Comparison of ENCODE assay signal across 16 cellular contexts in the genomic region with DNA sequence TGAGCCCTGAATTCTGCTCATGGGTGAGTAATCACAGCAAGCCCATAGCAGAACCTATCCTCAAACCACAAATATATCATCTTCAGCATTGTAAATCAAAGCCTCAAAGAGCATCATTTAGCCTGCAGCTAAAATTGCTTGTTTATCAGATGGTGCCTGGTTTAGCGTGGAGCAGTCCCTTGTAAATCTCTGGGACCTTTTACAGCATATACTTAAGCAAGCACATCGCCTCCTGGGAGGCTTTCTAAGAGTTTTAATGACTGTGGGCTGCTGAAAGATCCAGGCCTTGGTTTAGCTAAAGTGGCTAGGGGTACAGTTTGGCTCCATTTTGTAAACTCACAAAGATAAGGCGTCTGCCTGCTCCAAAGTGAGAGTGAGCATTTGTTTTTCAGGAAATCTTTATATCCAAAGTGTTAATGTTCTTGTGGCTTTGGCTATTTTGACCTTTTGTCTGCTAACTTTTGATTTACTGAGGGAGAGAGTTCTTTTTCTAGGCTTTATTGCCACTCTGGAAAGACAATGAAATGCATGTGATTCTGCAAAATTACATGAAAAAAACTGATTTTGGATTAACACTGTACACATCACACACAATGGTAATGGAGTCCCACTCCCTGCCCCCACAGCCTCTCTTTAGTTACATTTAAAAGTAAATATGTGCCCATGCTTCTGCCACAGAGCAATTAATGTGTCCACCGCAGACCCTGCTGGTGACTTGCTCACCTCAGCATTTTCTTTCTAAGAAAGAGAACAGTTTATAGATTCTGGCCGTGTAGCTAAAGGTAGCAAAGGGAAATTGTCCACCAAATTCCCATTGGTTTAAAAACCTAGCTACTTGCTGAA.
A peak's percentile ranks its signal among the peaks of the same experiment; 100 is the strongest.
DNase-seq lines count a peak whose midpoint lies in the region; TF ChIP-seq lines count a peak whose summit lies in the region.
"Had no signal": no experiment of that assay in that cellular context is flagged by ENCODE, and none has a peak within 500 bp of the region (broad histone marks: within the 10 kb centered on the region; RNA-seq: fewer than 3 reads in every experiment).

No MANE protein-coding gene starts in this region.

- POLR2A ChIA-PET in activated CD4-positive, alpha-beta T cell treated with anti-CD3 and anti-CD28 coated beads, Interleukin-2, amount 10 ng/mL, durations not matched to agents 7 days and 5 days (lab: Charles Lee), result no interaction called here

- WGBS in sigmoid colon, 2 donors, result 70 to 75% methylated on average over 5 of the region's 5 CpGs
- 62 to 75% methylated on average over 5 of the region's 5 CpGs for WGBS in lower leg skin, 2 donors

- H3K27ac Mint-ChIP-seq in activated CD4-positive, alpha-beta T cell treated with anti-CD3 and anti-CD28 coated beads, Interleukin-2, amount 10 ng/mL, durations not matched to agents 7 days and 5 days, result no peak overlapping the region
- H3K27ac Mint-ChIP-seq: CD4-positive, alpha-beta T cell; natural killer cell had no signal

- H3K4me1 ChIP-seq in sigmoid colon, result peaks cover 0 to 37% (median 29%) of the 10 kb centered on the region in 4 donors
- H3K4me1 ChIP-seq: left lung, testis had no signal

- no peaks in the 10 kb centered on the region for H3K4me1 Mint-ChIP-seq in activated CD4-positive, alpha-beta T cell treated with anti-CD3 and anti-CD28 coated beads, Interleukin-2, amount 10 ng/mL, durations not matched to agents 7 days and 5 days
- H3K4me1 Mint-ChIP-seq: natural killer cell had no signal

- TF ChIP-seq CTCF in sigmoid colon (IDR thresholded peaks at IDR 0.05), result no peak
- TF ChIP-seq CTCF in lower leg skin (IDR thresholded peaks at IDR 0.05), result no peak

- DNase-seq in NCI-H1417 (lab: John Stamatoyannopoulos, UW), result peak; percentile 4 to 81 (median 58)
- DNase-seq in NCI-H1417 treated with DMSO at 0.1 percent for 48 hours (lab: John Stamatoyannopoulos, UW), result no peak
- peak; percentile 19 for DNase-seq in OCI-M1 (lab: John Stamatoyannopoulos, UW)
- DNase-seq in fibroblast of peridontal ligament (ENCODE audit: extremely low read depth), result peak; percentile 1
- DNase-seq in sigmoid colon, result no peak
- no peak for DNase-seq in activated CD4-positive, alpha-beta T cell treated with anti-CD3 and anti-CD28 coated beads, Interleukin-2, amount 10 ng/mL, durations not matched to agents 7 days and 5 days
- DNase-seq in hippocampal formation (lab: John Stamatoyannopoulos, UW), result no peak
- DNase-seq in lower leg skin (ENCODE audit: low spot score in 2 of 2), result no peak
- DNase-seq: activated effector memory CD4-positive, alpha-beta T cell treated with anti-CD3 and anti-CD28 coated beads, Interleukin-2, amount 50 U/mL, for 16 hours; CD4-positive, alpha-beta T cell; left lung; MV-4-11; natural killer cell; stimulated activated CD4-positive, alpha-beta T cell treated with anti-CD3 and anti-CD28 coated beads, Interleukin-1b, Interleukin-23, amount 100 ng/mL, for 48 hours; testis had no signal

- H3K4me3 Mint-ChIP-seq in activated CD4-positive, alpha-beta T cell treated with anti-CD3 and anti-CD28 coated beads, Interleukin-2, amount 10 ng/mL, durations not matched to agents 7 days and 5 days, result no peak overlapping the region
- H3K4me3 Mint-ChIP-seq: CD4-positive, alpha-beta T cell; natural killer cell had no signal

- intact Hi-C loops in sigmoid colon (cut with DNase I) (no loop called here), lower leg skin (cut with DNase I; ENCODE audit: low total_unique reads) (no loop called here)

- TF ChIP-seq EP300 in sigmoid colon (IDR thresholded peaks at IDR 0.05), result no peak

- CTCF ChIA-PET in activated CD4-positive, alpha-beta T cell treated with anti-CD3 and anti-CD28 coated beads, Interleukin-2, amount 10 ng/mL, durations not matched to agents 7 days and 5 days (lab: Charles Lee), result no interaction called here

- H3K9me3 Mint-ChIP-seq in activated CD4-positive, alpha-beta T cell treated with anti-CD3 and anti-CD28 coated beads, Interleukin-2, amount 10 ng/mL, durations not matched to agents 7 days and 5 days, result no peaks in the 10 kb centered on the region
- H3K9me3 Mint-ChIP-seq: CD4-positive, alpha-beta T cell; natural killer cell had no signal

- H3K36me3 Mint-ChIP-seq in activated CD4-positive, alpha-beta T cell treated with anti-CD3 and anti-CD28 coated beads, Interleukin-2, amount 10 ng/mL, durations not matched to agents 7 days and 5 days (ENCODE audit: low read depth), result no peaks in the 10 kb centered on the region
- H3K36me3 Mint-ChIP-seq: natural killer cell had no signal

- peaks cover 12% of the 10 kb centered on the region for H3K27me3 Mint-ChIP-seq in activated CD4-positive, alpha-beta T cell treated with anti-CD3 and anti-CD28 coated beads, Interleukin-2, amount 10 ng/mL, durations not matched to agents 7 days and 5 days

- no peak overlapping the region for H3K4me3 ChIP-seq in sigmoid colon
- H3K4me3 ChIP-seq in lower leg skin (ENCODE audit: low read depth, poor library complexity, severe bottlenecking), result no peak overlapping the region
- H3K4me3 ChIP-seq: coronary artery, left lung, testis had no signal

- H3K9me3 ChIP-seq in sigmoid colon, result no peaks in the 10 kb centered on the region
- H3K9me3 ChIP-seq: left lung, testis had no signal

- no peaks in the 10 kb centered on the region for H3K36me3 ChIP-seq in sigmoid colon
- H3K36me3 ChIP-seq: left lung had no signal

- no peaks in the 10 kb centered on the region for H3K27me3 ChIP-seq in sigmoid colon
- H3K27me3 ChIP-seq: left lung, testis had no signal

- TF ChIP-seq POLR2A in sigmoid colon (IDR thresholded peaks at IDR 0.05) (no peak), lower leg skin (IDR thresholded peaks at IDR 0.05) (no peak)

- H3K27ac ChIP-seq in sigmoid colon, result peak overlapping the region in 3 of 4 donors; percentile 50 to 66 (median 63)
- H3K27ac ChIP-seq: coronary artery, left lung, testis had no signal

Comparison
In these comparisons a context has a peak if more than half of its experiments do, and no peak if none do; other contexts are left out.
1. DNase-seq: peak in NCI-H1417 (3 of 3), OCI-M1 (single experiment) and fibroblast of peridontal ligament (single experiment); none in NCI-H1417 treated with DMSO at 0.1 percent for 48 hours (single experiment), sigmoid colon (single experiment), activated CD4-positive, alpha-beta T cell treated with anti-CD3 and anti-CD28 coated beads, Interleukin-2, amount 10 ng/mL, durations not matched to agents 7 days and 5 days (single experiment), hippocampal formation (0 of 2) and lower leg skin (0 of 2).